12 cellular contexts compared by ENCODE assay signal in the genomic region with DNA sequence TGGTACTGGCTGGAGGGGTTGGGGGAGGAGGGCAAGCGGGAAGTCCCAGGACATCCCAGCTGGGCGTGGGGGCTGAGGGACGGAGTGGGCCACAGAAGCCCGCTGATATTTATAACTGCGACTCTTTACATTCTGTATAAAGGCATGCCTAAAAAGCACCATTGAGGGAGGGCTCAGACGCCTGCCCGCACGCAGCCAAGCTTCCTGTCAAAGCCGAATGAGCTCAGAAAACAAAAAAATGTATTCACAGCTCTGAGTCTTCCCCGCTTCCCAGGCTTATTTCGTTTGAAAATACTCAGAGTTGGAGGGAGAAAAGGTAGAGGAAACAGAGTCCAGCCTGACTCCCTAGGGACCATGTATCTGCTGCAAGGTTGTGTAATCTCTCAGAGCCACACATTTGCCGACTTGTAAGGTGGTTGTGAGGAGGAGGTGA.
DNase-seq lines count a peak whose midpoint lies in the region; ATAC-seq and TF ChIP-seq lines count a peak whose summit lies in the region.
"Had no signal": no experiment of that assay in that cellular context is flagged by ENCODE, and none has a peak within 500 bp of the region (broad histone marks: within the 10 kb centered on the region; RNA-seq: fewer than 3 reads in every experiment).

No MANE protein-coding gene starts in this region.

- H3K36me3 ChIP-seq in ascending aorta = no peaks in the 10 kb centered on the region
- no peaks in the 10 kb centered on the region for H3K36me3 ChIP-seq in naive thymus-derived CD4-positive, alpha-beta T cell (ENCODE audit: control insufficient read depth in 2 of 3, insufficient read depth in 3 of 3, low read length in 3 of 3)
- no peaks in the 10 kb centered on the region for H3K36me3 ChIP-seq in H7 (replicated peaks; ENCODE audit: control insufficient read depth, insufficient read depth, low read length)

- no peak overlapping the region for H3K4me3 ChIP-seq in right cardiac atrium (ENCODE audit: low read length)
- H3K4me3 ChIP-seq in ascending aorta = no peak overlapping the region
- H3K4me3 ChIP-seq in naive thymus-derived CD4-positive, alpha-beta T cell (ENCODE audit: low read length) = no peak overlapping the region
- H3K4me3 ChIP-seq in H7 (ENCODE audit: insufficient read depth, low read depth, low read length) = no peak overlapping the region

- H3K9me3 Mint-ChIP-seq in naive thymus-derived CD4-positive, alpha-beta T cell = no peaks in the 10 kb centered on the region
- no peaks in the 10 kb centered on the region for H3K9me3 Mint-ChIP-seq in WTC11

- H3K27ac ChIP-seq in right cardiac atrium (ENCODE audit: low read length) = peak overlapping the region; percentile 22
- H3K27ac ChIP-seq in ascending aorta = peak overlapping the region; percentile 88 to 90
- no peak overlapping the region for H3K27ac ChIP-seq in naive thymus-derived CD4-positive, alpha-beta T cell (ENCODE audit: low read depth, low read length)

- CTCF ChIA-PET in naive thymus-derived CD4-positive, alpha-beta T cell (lab: Charles Lee) = interaction anchor here (0.6 to 1.4 kb wide), 4 partner anchors 15 to 1101 kb away, joined by 3 to 6 read pairs (median 3); no protein-coding TSS in a partner anchor
- CTCF ChIA-PET in WTC11 (lab: Charles Lee) = interaction anchor here (0.8 to 5.4 kb wide), 3 partner anchors 12 to 104 kb away, joined by 3 to 32 read pairs (median 7); no protein-coding TSS in a partner anchor

- WGBS in right cardiac atrium = 23% methylated on average over 12 of the region's 12 CpGs

- DNase-seq in right cardiac atrium (peak in 1 of 3 donors; percentile 53), left ventricle myocardium superior (no peak), ascending aorta (ENCODE audit: low spot score in 2 of 2) (no peak), NCI-H2196 treated with DMSO at 0.1 percent for 48 hours (lab: John Stamatoyannopoulos, UW; ENCODE audit: unreplicated experiment) (no peak), H7 (no peak), WTC11 (ENCODE audit: low spot score) (no peak), omental fat pad (ENCODE audit: low spot score) (no peak)
- DNase-seq in naive thymus-derived CD4-positive, alpha-beta T cell = peak in 5 of 9 donors; percentile 17 to 32 (median 20)
- DNase-seq: activated CD4-positive, alpha-beta T cell treated with anti-CD3 and anti-CD28 coated beads, Interleukin-2, amount 50 U/mL, for 1 hour; caudate nucleus; NCI-H187 treated with DMSO at 0.1 percent for 48 hours; retina had no signal

- H3K4me1 ChIP-seq in right cardiac atrium (ENCODE audit: control insufficient read depth, insufficient read depth, low read length) (peaks cover 32% of the 10 kb centered on the region), ascending aorta (peaks cover 35 to 70% of the 10 kb centered on the region in 2 donors)
- peaks cover 0 to 5% of the 10 kb centered on the region in 2 donors for H3K4me1 ChIP-seq in naive thymus-derived CD4-positive, alpha-beta T cell (ENCODE audit: control insufficient read depth in 2 of 2, insufficient read depth in 2 of 2, low read length in 2 of 2)

- peaks cover 6 to 23% (median 12%) of the 10 kb centered on the region in 5 donors for H3K27me3 Mint-ChIP-seq in naive thymus-derived CD4-positive, alpha-beta T cell
- H3K27me3 Mint-ChIP-seq in WTC11 (ENCODE audit: low read depth) = no peaks in the 10 kb centered on the region

- POLR2A ChIA-PET in naive thymus-derived CD4-positive, alpha-beta T cell (lab: Charles Lee) = interaction anchor here (1.0 kb wide), 2 partner anchors 14 to 264 kb away, joined by 3 to 4 read pairs; partner anchors contain the start of gene ZFP36L2
- POLR2A ChIA-PET in WTC11 (lab: Charles Lee) = no interaction called here

- ATAC-seq in right cardiac atrium = no peak
- ATAC-seq in left ventricle myocardium superior = no peak
- ATAC-seq in naive thymus-derived CD4-positive, alpha-beta T cell = peak; percentile 51
- ATAC-seq in WTC11 = no peak
- no peak for ATAC-seq in omental fat pad (ENCODE audit: low FRiP score)

- H3K9me3 ChIP-seq in right cardiac atrium (ENCODE audit: control insufficient read depth, low read length) = no peaks in the 10 kb centered on the region
- H3K9me3 ChIP-seq in ascending aorta = no peaks in the 10 kb centered on the region
- H3K9me3 ChIP-seq in naive thymus-derived CD4-positive, alpha-beta T cell (ENCODE audit: control insufficient read depth in 2 of 3, low read length in 3 of 3) = no peaks in the 10 kb centered on the region

- no peaks in the 10 kb centered on the region for H3K36me3 Mint-ChIP-seq in naive thymus-derived CD4-positive, alpha-beta T cell
- no peaks in the 10 kb centered on the region for H3K36me3 Mint-ChIP-seq in WTC11

- H3K27me3 ChIP-seq in right cardiac atrium (ENCODE audit: control insufficient read depth, insufficient read depth) (no peaks in the 10 kb centered on the region), ascending aorta (no peaks in the 10 kb centered on the region), H7 (ENCODE audit: control insufficient read depth, insufficient read depth, low read length) (no peaks in the 10 kb centered on the region; the same call in 1 of the 2 replicates)
- peaks cover 0 to 2% of the 10 kb centered on the region in 2 donors for H3K27me3 ChIP-seq in naive thymus-derived CD4-positive, alpha-beta T cell (ENCODE audit: control insufficient read depth in 2 of 2, insufficient read depth in 2 of 2, low read length in 2 of 2)

- peaks cover 8 to 19% (median 14%) of the 10 kb centered on the region in 7 donors for H3K4me1 Mint-ChIP-seq in naive thymus-derived CD4-positive, alpha-beta T cell
- peaks cover 32% of the 10 kb centered on the region for H3K4me1 Mint-ChIP-seq in WTC11

- H3K27ac Mint-ChIP-seq in naive thymus-derived CD4-positive, alpha-beta T cell = peak overlapping the region in 4 of 9 donors; percentile 14 to 76 (median 68)
- H3K27ac Mint-ChIP-seq in WTC11 = no peak overlapping the region

- intact Hi-C loops in right cardiac atrium (cut with DNase I) (loop anchor here in 1 of 4 donors (5.0 kb wide), 1 partner anchor 260 kb away; no protein-coding TSS in a partner anchor), left ventricle myocardium superior (cut with micrococcal nuclease) (no loop called here), ascending aorta (cut with DNase I) (loop anchor here (2.0 kb wide), 1 partner anchor 38 kb away; no protein-coding TSS in a partner anchor)
- intact Hi-C loops in naive thymus-derived CD4-positive, alpha-beta T cell (cut with micrococcal nuclease) = no loop called here

- peak overlapping the region in 9 of 10 donors; percentile 30 to 76 (median 61) for H3K4me3 Mint-ChIP-seq in naive thymus-derived CD4-positive, alpha-beta T cell
- H3K4me3 Mint-ChIP-seq in WTC11 = no peak overlapping the region

- TF ChIP-seq CTCF in ascending aorta (IDR thresholded peaks at IDR 0.05) (no peak), WTC11 (IDR thresholded peaks at IDR 0.05) (no peak), omental fat pad (IDR thresholded peaks at IDR 0.05) (no peak)

TF ChIP-seq in WTC11, 78 proteins besides CTCF, POLR2A, EP300 and RAD21 (continues in another document):
- TF ChIP-seq PRRX2 (CRISPR knock-in tag; IDR thresholded peaks at IDR 0.05) (no peak), NFE2L1 (CRISPR knock-in tag; IDR thresholded peaks at IDR 0.05) (no peak), SOX15 (CRISPR knock-in tag; IDR thresholded peaks at IDR 0.05) (no peak), MXD4 (CRISPR knock-in tag; IDR thresholded peaks at IDR 0.05; ENCODE audit: borderline replicate concordance) (no peak), ATF3 (CRISPR knock-in tag; conservative IDR thresholded peaks at IDR 0.05) (no peak), CREM (CRISPR knock-in tag; IDR thresholded peaks at IDR 0.05) (no peak)
- TF ChIP-seq, protein P1, sequence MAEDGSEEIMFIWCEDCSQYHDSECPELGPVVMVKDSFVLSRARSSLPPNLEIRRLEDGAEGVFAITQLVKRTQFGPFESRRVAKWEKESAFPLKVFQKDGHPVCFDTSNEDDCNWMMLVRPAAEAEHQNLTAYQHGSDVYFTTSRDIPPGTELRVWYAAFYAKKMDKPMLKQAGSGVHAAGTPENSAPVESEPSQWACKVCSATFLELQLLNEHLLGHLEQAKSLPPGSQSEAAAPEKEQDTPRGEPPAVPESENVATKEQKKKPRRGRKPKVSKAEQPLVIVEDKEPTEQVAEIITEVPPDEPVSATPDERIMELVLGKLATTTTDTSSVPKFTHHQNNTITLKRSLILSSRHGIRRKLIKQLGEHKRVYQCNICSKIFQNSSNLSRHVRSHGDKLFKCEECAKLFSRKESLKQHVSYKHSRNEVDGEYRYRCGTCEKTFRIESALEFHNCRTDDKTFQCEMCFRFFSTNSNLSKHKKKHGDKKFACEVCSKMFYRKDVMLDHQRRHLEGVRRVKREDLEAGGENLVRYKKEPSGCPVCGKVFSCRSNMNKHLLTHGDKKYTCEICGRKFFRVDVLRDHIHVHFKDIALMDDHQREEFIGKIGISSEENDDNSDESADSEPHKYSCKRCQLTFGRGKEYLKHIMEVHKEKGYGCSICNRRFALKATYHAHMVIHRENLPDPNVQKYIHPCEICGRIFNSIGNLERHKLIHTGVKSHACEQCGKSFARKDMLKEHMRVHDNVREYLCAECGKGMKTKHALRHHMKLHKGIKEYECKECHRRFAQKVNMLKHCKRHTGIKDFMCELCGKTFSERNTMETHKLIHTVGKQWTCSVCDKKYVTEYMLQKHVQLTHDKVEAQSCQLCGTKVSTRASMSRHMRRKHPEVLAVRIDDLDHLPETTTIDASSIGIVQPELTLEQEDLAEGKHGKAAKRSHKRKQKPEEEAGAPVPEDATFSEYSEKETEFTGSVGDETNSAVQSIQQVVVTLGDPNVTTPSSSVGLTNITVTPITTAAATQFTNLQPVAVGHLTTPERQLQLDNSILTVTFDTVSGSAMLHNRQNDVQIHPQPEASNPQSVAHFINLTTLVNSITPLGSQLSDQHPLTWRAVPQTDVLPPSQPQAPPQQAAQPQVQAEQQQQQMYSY (CRISPR knock-in tag; IDR thresholded peaks at IDR 0.05) = no peak

Comparison
In these comparisons a context has a peak if more than half of its experiments do, and no peak if none do; other contexts are left out.
1. DNase-seq: peak in naive thymus-derived CD4-positive, alpha-beta T cell (5 of 9); none in left ventricle myocardium superior (single experiment), ascending aorta (0 of 2), NCI-H2196 treated with DMSO at 0.1 percent for 48 hours (single experiment), H7 (single experiment), WTC11 (single experiment) and omental fat pad (single experiment).